Comparison of ENCODE assay signal across 8 cellular contexts in the genomic region with DNA sequence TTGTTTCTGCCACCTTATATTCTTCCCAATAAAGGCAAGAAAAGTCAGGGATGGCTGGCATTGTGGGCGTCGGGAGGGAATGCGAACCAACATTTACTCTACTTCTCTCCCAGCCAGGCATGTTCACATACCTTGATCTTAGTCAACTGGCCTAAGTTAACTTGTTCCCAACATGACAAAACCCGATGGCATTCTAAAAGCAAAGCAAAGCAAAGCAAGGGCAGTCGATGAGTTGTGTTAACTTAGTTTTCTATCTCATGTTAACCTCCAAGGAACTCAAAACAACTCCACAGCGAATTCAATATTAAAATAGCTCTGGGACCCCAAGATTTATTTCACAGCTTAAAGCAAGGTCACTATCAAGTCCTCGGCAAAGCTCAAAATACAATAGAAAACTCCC. TPM values are rescaled to one million over a fixed set of nuclear protein-coding genes. Genes with fewer than 3 reads are reported as not detected.
A peak's percentile ranks its signal among the peaks of the same experiment; 100 is the strongest.
DNase-seq lines count a peak whose midpoint lies in the region; ATAC-seq and TF ChIP-seq lines count a peak whose summit lies in the region.

No MANE protein-coding gene starts in this region.

- no peaks in the 10 kb centered on the region for H3K9me3 Mint-ChIP-seq in natural killer cell treated with Interleukin-12 subunit alpha and Interleukin-12 subunit beta and Interleukin-15 and Interleukin-18, amount 100 ng/mL, for 72 hours

- H3K9me3 ChIP-seq in BLaER1 (no peaks in the 10 kb centered on the region), Karpas-422 (ENCODE audit: low read length) (no peaks in the 10 kb centered on the region), colonic mucosa (no peaks in the 10 kb centered on the region)

- H3K27me3 Mint-ChIP-seq in natural killer cell treated with Interleukin-12 subunit alpha and Interleukin-12 subunit beta and Interleukin-15 and Interleukin-18, amount 100 ng/mL, for 72 hours, result no peaks in the 10 kb centered on the region

- H3K4me1 Mint-ChIP-seq in natural killer cell treated with Interleukin-12 subunit alpha and Interleukin-12 subunit beta and Interleukin-15 and Interleukin-18, amount 100 ng/mL, for 72 hours (ENCODE audit: low read depth in 2 of 2), result peaks cover 46 to 56% of the 10 kb centered on the region in 2 donors

- H3K36me3 Mint-ChIP-seq in natural killer cell treated with Interleukin-12 subunit alpha and Interleukin-12 subunit beta and Interleukin-15 and Interleukin-18, amount 100 ng/mL, for 72 hours, result peaks cover 7% of the 10 kb centered on the region

- H4K20me1 ChIP-seq in BLaER1, result peaks cover 90% of the 10 kb centered on the region
- peaks cover 28% of the 10 kb centered on the region for H4K20me1 ChIP-seq in Karpas-422 (ENCODE audit: insufficient read depth, low read depth, low read length)

- H3K27ac ChIP-seq in BLaER1 (peak overlapping the region; percentile 89), Karpas-422 (ENCODE audit: low read length) (no peak overlapping the region), colonic mucosa (no peak overlapping the region)

- no peak for DNase-seq in Karpas-422
- peak; percentile 22 for DNase-seq in colonic mucosa
- no peak for DNase-seq in natural killer cell treated with Interleukin-12 subunit alpha and Interleukin-12 subunit beta and Interleukin-15 and Interleukin-18, amount 100 ng/mL, for 72 hours (ENCODE audit: low spot score)
- no peak for DNase-seq in amniotic stem cell (lab: John Stamatoyannopoulos, UW)
- DNase-seq in NCI-H345 treated with DMSO at 0.1 percent for 48 hours (lab: John Stamatoyannopoulos, UW; ENCODE audit: unreplicated experiment), result no peak

- H3K79me2 ChIP-seq in Karpas-422 (ENCODE audit: low read length), result peaks cover 53% of the 10 kb centered on the region

- H3K9ac ChIP-seq in BLaER1 (peak overlapping the region; percentile 89), Karpas-422 (ENCODE audit: low read length) (peak overlapping the region; percentile 80), colonic mucosa (ENCODE audit: low read depth in 2 of 2, low read length in 2 of 2) (peak overlapping the region; percentile 78 to 89)

- H3K27ac Mint-ChIP-seq in natural killer cell treated with Interleukin-12 subunit alpha and Interleukin-12 subunit beta and Interleukin-15 and Interleukin-18, amount 100 ng/mL, for 72 hours, result peak overlapping the region; percentile 84 to 94

- H3K27me3 ChIP-seq in BLaER1 (peaks cover 9% of the 10 kb centered on the region), Karpas-422 (ENCODE audit: low read length) (peaks cover 2% of the 10 kb centered on the region; the same call in 1 of the 2 replicates), colonic mucosa (no peaks in the 10 kb centered on the region)

- no peak for TF ChIP-seq CTCF in colonic mucosa (IDR thresholded peaks at IDR 0.05)

- no peak overlapping the region for H2AFZ ChIP-seq in Karpas-422 (ENCODE audit: low read length)

- peak overlapping the region; percentile 95 for H3K4me3 Mint-ChIP-seq in natural killer cell treated with Interleukin-12 subunit alpha and Interleukin-12 subunit beta and Interleukin-15 and Interleukin-18, amount 100 ng/mL, for 72 hours

- no peaks in the 10 kb centered on the region for H3K9me2 ChIP-seq in Karpas-422 (replicated peaks; ENCODE audit: insufficient read depth, low read length)

- H3K4me2 ChIP-seq in BLaER1, result peak overlapping the region; percentile 96
- peak overlapping the region; percentile 80 for H3K4me2 ChIP-seq in Karpas-422 (ENCODE audit: low read depth, low read length, poor library complexity, severe bottlenecking)

- H3K36me3 ChIP-seq in BLaER1 (peaks cover 44% of the 10 kb centered on the region), Karpas-422 (ENCODE audit: insufficient read depth, low read length) (no peaks in the 10 kb centered on the region), colonic mucosa (no peaks in the 10 kb centered on the region)

- H3K4me1 ChIP-seq in BLaER1 (peaks cover 46% of the 10 kb centered on the region), Karpas-422 (ENCODE audit: low read length) (peaks cover 27% of the 10 kb centered on the region), colonic mucosa (peaks cover 10% of the 10 kb centered on the region)

- intact Hi-C loops in colonic mucosa (cut with DNase I), result no loop called here

- no peak for ATAC-seq in natural killer cell treated with Interleukin-12 subunit alpha and Interleukin-12 subunit beta and Interleukin-15 and Interleukin-18, amount 100 ng/mL, for 72 hours
- ATAC-seq in GM21825 (IDR thresholded peaks at IDR 0.05; ENCODE audit: unreplicated experiment), result no peak
- no peak for ATAC-seq in GM19455 (IDR thresholded peaks at IDR 0.05; ENCODE audit: unreplicated experiment)

- H3K4me3 ChIP-seq in BLaER1 (peak overlapping the region; percentile 98), Karpas-422 (ENCODE audit: low read length) (peak overlapping the region; percentile 91), colonic mucosa (peak overlapping the region; percentile 91)

RNA-seq across cellular contexts. Expression of a gene that starts 1.2 kb away (rescaled TPM):
- 19.4 and 25.3 TPM in 2 replicates for total RNA-seq in Karpas-422 (2014; rRNA removed; shearing (Covaris generic); ENCODE audit: low replicate concordance)
- 10 to 100 TPM; 43.5 to 68.6 TPM for total RNA-seq in colonic mucosa
- 10 to 100 TPM; 54.9 to 60.8 TPM for total RNA-seq in natural killer cell treated with Interleukin-12 subunit alpha and Interleukin-12 subunit beta and Interleukin-15 and Interleukin-18, amount 100 ng/mL, for 72 hours
